ENCODE assay signal across 24 cellular contexts in genomic region chr14:53925201-53925766, GRCh38. TPM values are rescaled to one million over a fixed set of nuclear protein-coding genes. Genes with fewer than 3 reads are reported as not detected.
DNase-seq lines count a peak whose midpoint lies in the region; ATAC-seq, FAIRE-seq and TF ChIP-seq lines count a peak whose summit lies in the region.
"Had no signal": no experiment of that assay in that cellular context is flagged by ENCODE, and none has a peak within 500 bp of the region (broad histone marks: within the 10 kb centered on the region; RNA-seq: fewer than 3 reads in every experiment).

No MANE protein-coding gene starts in this region.

- H3K36me3 ChIP-seq in left ventricle myocardium inferior (no peaks in the 10 kb centered on the region), keratinocyte (ENCODE audit: control insufficient read depth in 2 of 2, extremely low read depth in 1 of 2, insufficient read depth in 2 of 2, low read length in 2 of 2) (no peaks in the 10 kb centered on the region)
- H3K36me3 ChIP-seq: BLaER1 treated with 17β-estradiol and CSF1 and Interleukin-3, amounts not matched to agents 10 nM and 100 nM; stomach had no signal

- H3K27ac Mint-ChIP-seq in chondrocyte (ENCODE audit: unreplicated experiment) (peak overlapping the region; percentile 73), type B pancreatic cell (peak overlapping the region; percentile 79)
- no peak overlapping the region for H3K27ac Mint-ChIP-seq in activated naive CD4-positive, alpha-beta T cell treated with anti-CD3 and anti-CD28 coated beads, Interleukin-2, amount 50 U/mL, for 72 hours
- H3K27ac Mint-ChIP-seq: activated CD4-positive, alpha-beta T cell treated with anti-CD3 and anti-CD28 coated beads for 36 hours; activated T-cell treated with anti-CD3 and anti-CD28 coated beads, Interleukin-2, amount 50 U/mL, for 24 hours; naive thymus-derived CD4-positive, alpha-beta T cell had no signal

- peaks cover 24% of the 10 kb centered on the region for H3K4me1 Mint-ChIP-seq in chondrocyte (ENCODE audit: low read depth)
- H3K4me1 Mint-ChIP-seq in type B pancreatic cell (ENCODE audit: unreplicated experiment), result peaks cover 30% of the 10 kb centered on the region
- H3K4me1 Mint-ChIP-seq: activated CD4-positive, alpha-beta T cell treated with anti-CD3 and anti-CD28 coated beads for 36 hours; naive thymus-derived CD4-positive, alpha-beta T cell had no signal

- H4K20me1 ChIP-seq in keratinocyte (ENCODE audit: control insufficient read depth, extremely low read depth, insufficient read depth, low read length), result no peaks in the 10 kb centered on the region
- H4K20me1 ChIP-seq: BLaER1 treated with 17β-estradiol and CSF1 and Interleukin-3, amounts not matched to agents 10 nM and 100 nM had no signal

- peak overlapping the region; percentile 40 for H3K4me2 ChIP-seq in keratinocyte (ENCODE audit: control insufficient read depth, extremely low read depth, insufficient read depth, low read depth, low read length)

- H3K27me3 Mint-ChIP-seq in chondrocyte (ENCODE audit: low read depth) (no peaks in the 10 kb centered on the region), type B pancreatic cell (no peaks in the 10 kb centered on the region)

- no peaks in the 10 kb centered on the region for H3K79me2 ChIP-seq in keratinocyte (ENCODE audit: control insufficient read depth, insufficient read depth, low read length)

- FAIRE-seq in keratinocyte (lab: Jason Lieb, UNC), result peak; percentile 26

- no peak overlapping the region for H3K9ac ChIP-seq in keratinocyte (ENCODE audit: control insufficient read depth, extremely low read depth, insufficient read depth, low read length)
- H3K9ac ChIP-seq: BLaER1 treated with 17β-estradiol and CSF1 and Interleukin-3, amounts not matched to agents 10 nM and 100 nM had no signal

- H3K4me3 Mint-ChIP-seq in chondrocyte (ENCODE audit: unreplicated experiment) (no peak overlapping the region), type B pancreatic cell (no peak overlapping the region)
- H3K4me3 Mint-ChIP-seq: activated CD4-positive, alpha-beta T cell treated with anti-CD3 and anti-CD28 coated beads for 36 hours; activated T-cell treated with anti-CD3 and anti-CD28 coated beads, Interleukin-2, amount 50 U/mL, for 24 hours; naive thymus-derived CD4-positive, alpha-beta T cell had no signal

- peak; percentile 41 for ATAC-seq in Right ventricle myocardium superior (ENCODE audit: poor library complexity)
- ATAC-seq in GM18873 (IDR thresholded peaks at IDR 0.05; ENCODE audit: low FRiP score, unreplicated experiment), result no peak
- ATAC-seq in GM19035 (IDR thresholded peaks at IDR 0.05; ENCODE audit: unreplicated experiment), result no peak
- ATAC-seq in activated naive CD4-positive, alpha-beta T cell treated with anti-CD3 and anti-CD28 coated beads, Interleukin-2, amount 50 U/mL, for 72 hours, result no peak
- ATAC-seq: activated CD4-positive, alpha-beta T cell treated with anti-CD3 and anti-CD28 coated beads for 36 hours; naive thymus-derived CD4-positive, alpha-beta T cell had no signal

- TF ChIP-seq CTCF in left ventricle myocardium inferior (IDR thresholded peaks at IDR 0.05; ENCODE audit: borderline replicate concordance) (no peak), chondrocyte (IDR thresholded peaks at IDR 0.05) (no peak), keratinocyte (optimal IDR thresholded peaks at IDR 0.05 in 1 of 3, IDR thresholded peaks at IDR 0.05 in 1 of 3, conservative IDR thresholded peaks at IDR 0.05 in 1 of 3; ENCODE audit: extremely low read depth in 1 of 3, insufficient read depth in 2 of 3, low read length in 3 of 3) (no peak), type B pancreatic cell (conservative IDR thresholded peaks at IDR 0.05) (no peak)

- intact Hi-C loops in Right ventricle myocardium superior (cut with DNase I) (no loop called here), left ventricle myocardium inferior (cut with micrococcal nuclease) (no loop called here)

- H3K9me3 Mint-ChIP-seq in chondrocyte (ENCODE audit: low read depth) (no peaks in the 10 kb centered on the region), type B pancreatic cell (no peaks in the 10 kb centered on the region)
- H3K9me3 Mint-ChIP-seq in activated naive CD4-positive, alpha-beta T cell treated with anti-CD3 and anti-CD28 coated beads, Interleukin-2, amount 50 U/mL, for 72 hours, result no peaks in the 10 kb centered on the region
- H3K9me3 Mint-ChIP-seq: activated T-cell treated with anti-CD3 and anti-CD28 coated beads, Interleukin-2, amount 50 U/mL, for 24 hours had no signal

- no peak overlapping the region for H2AFZ ChIP-seq in keratinocyte (ENCODE audit: control insufficient read depth, low read length)

- no peaks in the 10 kb centered on the region for H3K4me1 ChIP-seq in left ventricle myocardium inferior
- peaks cover 12% of the 10 kb centered on the region for H3K4me1 ChIP-seq in keratinocyte (ENCODE audit: control insufficient read depth, extremely low read depth, insufficient read depth, low read length)
- H3K4me1 ChIP-seq: stomach had no signal

- H3K36me3 Mint-ChIP-seq in chondrocyte (ENCODE audit: low read depth) (no peaks in the 10 kb centered on the region), type B pancreatic cell (peaks cover 4% of the 10 kb centered on the region)
- H3K36me3 Mint-ChIP-seq in activated naive CD4-positive, alpha-beta T cell treated with anti-CD3 and anti-CD28 coated beads, Interleukin-2, amount 50 U/mL, for 72 hours, result no peaks in the 10 kb centered on the region
- H3K36me3 Mint-ChIP-seq: naive thymus-derived CD4-positive, alpha-beta T cell had no signal

- no peaks in the 10 kb centered on the region for H3K9me1 ChIP-seq in keratinocyte (ENCODE audit: control insufficient read depth, extremely low read depth, insufficient read depth, low read length)

- DNase-seq in Right ventricle myocardium superior (no peak), left ventricle myocardium inferior (no peak), chondrocyte (ENCODE audit: low spot score) (no peak), keratinocyte (ENCODE audit: low read depth, low spot score) (no peak), type B pancreatic cell (ENCODE audit: extremely low spot score, unreplicated experiment) (no peak)
- DNase-seq in activated naive CD4-positive, alpha-beta T cell treated with anti-CD3 and anti-CD28 coated beads, Interleukin-2, amount 50 U/mL, for 72 hours (ENCODE audit: low spot score in 2 of 2), result no peak
- DNase-seq: activated CD4-positive, alpha-beta T cell treated with anti-CD3 and anti-CD28 coated beads for 36 hours; activated CD8-positive, alpha-beta memory T cell treated with anti-CD3 and anti-CD28 coated beads for 24 hours; activated naive CD4-positive, alpha-beta T cell treated with Interleukin-2 at 50 U/mL for 16 hours; activated T-cell treated with anti-CD3 and anti-CD28 coated beads, Interleukin-2, amount 50 U/mL, for 24 hours; central memory CD4-positive, alpha-beta T cell; erythroblast; H7; KG1; naive thymus-derived CD4-positive, alpha-beta T cell; NCI-H1694 treated with DMSO at 0.1 percent for 48 hours; NCI-H2227 treated with DMSO at 0.1 percent for 48 hours; NCI-H82; occipital lobe; stomach had no signal

- H3K4me3 ChIP-seq in left ventricle myocardium inferior (no peak overlapping the region), keratinocyte (ENCODE audit: control insufficient read depth in 2 of 3, extremely low read depth in 1 of 3, insufficient read depth in 2 of 3, low read depth in 1 of 3, low read length in 3 of 3) (no peak overlapping the region)
- H3K4me3 ChIP-seq: BLaER1 treated with 17β-estradiol and CSF1 and Interleukin-3, amounts not matched to agents 10 nM and 100 nM; stomach had no signal

- H3K9me3 ChIP-seq in left ventricle myocardium inferior (replicated peaks) (no peaks in the 10 kb centered on the region), keratinocyte (ENCODE audit: control insufficient read depth, low read depth, low read length) (no peaks in the 10 kb centered on the region)
- H3K9me3 ChIP-seq: BLaER1 treated with 17β-estradiol and CSF1 and Interleukin-3, amounts not matched to agents 10 nM and 100 nM; stomach had no signal

- dilution Hi-C loops in keratinocyte (cut with MboI; ENCODE audit: extremely low pct_ligation_motif_present, low sequenced_read_pairs), result no loop called here

- H3K27ac ChIP-seq in left ventricle myocardium inferior (replicated peaks) (no peak overlapping the region), keratinocyte (ENCODE audit: control insufficient read depth, insufficient read depth, low read length) (no peak overlapping the region)
- H3K27ac ChIP-seq: BLaER1 treated with 17β-estradiol and CSF1 and Interleukin-3, amounts not matched to agents 10 nM and 100 nM; stomach had no signal

- H3K27me3 ChIP-seq in left ventricle myocardium inferior (ENCODE audit: low read depth), result peaks cover 5% of the 10 kb centered on the region
- H3K27me3 ChIP-seq in keratinocyte (ENCODE audit: control insufficient read depth, extremely low read depth, insufficient read depth, low read length), result no peaks in the 10 kb centered on the region
- H3K27me3 ChIP-seq: BLaER1 treated with 17β-estradiol and CSF1 and Interleukin-3, amounts not matched to agents 10 nM and 100 nM; stomach had no signal

RNA-seq across cellular contexts. Expression of gene BMP4, which starts 31.3 kb away (rescaled TPM):
- total RNA-seq in Right ventricle myocardium superior, result 8.8 TPM
- 9.8 TPM for total RNA-seq in left ventricle myocardium inferior
- total RNA-seq in chondrocyte, result 2.9 to 9.0 TPM (median 3.4 TPM) in 3 replicates
- polyA plus RNA-seq in keratinocyte, result 4.0 to 8.5 TPM (median 6.5 TPM) in 3 replicates
- polyA plus RNA-seq in keratinocyte (2011; ENCODE audit: low read depth), result 0.39 TPM
- 2.6 and 5.0 TPM in 2 replicates for polyA plus RNA-seq in keratinocyte (2011; cell fraction: cytosol; rRNA removed)
- 4.6 and 7.6 TPM in 2 replicates for polyA plus RNA-seq in keratinocyte (2011; cell fraction: nucleus; rRNA removed)
- 1.2 and 11.6 TPM in 2 replicates for polyA plus RNA-seq in keratinocyte (2012; ENCODE audit: low replicate concordance)
- polyA minus RNA-seq in keratinocyte, result 2.0 to 6.3 TPM (median 4.3 TPM) in 3 replicates
- 4.0 TPM for polyA minus RNA-seq in keratinocyte (2011; cell fraction: cytosol; rRNA and poly(A)+ RNA removed)
- 3.8 and 4.9 TPM in 2 replicates for polyA minus RNA-seq in keratinocyte (2011; cell fraction: nucleus; rRNA and poly(A)+ RNA removed)
- 12.4 and 36.4 TPM in 2 replicates for total RNA-seq in type B pancreatic cell (ENCODE audit: low replicate concordance)
- total RNA-seq in activated naive CD4-positive, alpha-beta T cell treated with anti-CD3 and anti-CD28 coated beads, Interleukin-2, amount 50 U/mL, for 72 hours, result not detected
- total RNA-seq: activated CD4-positive, alpha-beta T cell treated with anti-CD3 and anti-CD28 coated beads for 36 hours; T-helper 1 cell treated with Interleukin-12 subunit alpha and Interleukin-12 subunit beta and Interleukin-4 antibody, amounts not matched to agents 30 ng/mL and 1 ng/mL, for 36 hours had no signal

Comparison
In these comparisons a context has a peak if more than half of its experiments do, and no peak if none do; other contexts are left out.
1. H3K27ac Mint-ChIP-seq: peak in chondrocyte (single experiment) and type B pancreatic cell (single experiment); none in activated naive CD4-positive, alpha-beta T cell treated with anti-CD3 and anti-CD28 coated beads, Interleukin-2, amount 50 U/mL, for 72 hours (0 of 2).